In genomic region chr6:2976571-2977085, GRCh38 we compare ENCODE assay signal across 1 cellular context.
TF ChIP-seq lines count a peak whose summit lies in the region.

No MANE protein-coding gene starts in this region.

TF ChIP-seq in GM23338, 12 proteins besides CTCF, POLR2A, EP300 and RAD21 (continued from another document):
- TF ChIP-seq ZNF462 (CRISPR knock-in tag; IDR thresholded peaks at IDR 0.05) (no peak), ETS1 (IDR thresholded peaks at IDR 0.05) (no peak), CREB1 (CRISPR knock-in tag; IDR thresholded peaks at IDR 0.05; ENCODE audit: low read depth) (no peak), NANOG (IDR thresholded peaks at IDR 0.05; ENCODE audit: borderline replicate concordance) (no peak)
